8 cellular contexts compared by ENCODE assay signal in genomic region chr17:61551255-61551742, GRCh38. TPM values are rescaled to one million over a fixed set of nuclear protein-coding genes. Genes with fewer than 3 reads are reported as not detected.
DNase-seq lines count a peak whose midpoint lies in the region; ATAC-seq and TF ChIP-seq lines count a peak whose summit lies in the region.

No MANE protein-coding gene starts in this region.

- H3K27ac ChIP-seq in cardiac muscle cell (no peak overlapping the region), brain microvascular endothelial cell (no peak overlapping the region), right lobe of liver (no peak overlapping the region)

- ATAC-seq in left ventricle myocardium superior (no peak), right lobe of liver (peak; percentile 62 to 73 (median 66)), HG03354 (IDR thresholded peaks at IDR 0.05; ENCODE audit: poor library complexity, severe bottlenecking, unreplicated experiment) (no peak)

- H3K36me3 ChIP-seq in cardiac muscle cell, result no peaks in the 10 kb centered on the region
- no peaks in the 10 kb centered on the region for H3K36me3 ChIP-seq in brain microvascular endothelial cell (replicated peaks)
- H3K36me3 ChIP-seq in right lobe of liver, result no peaks in the 10 kb centered on the region

- WGBS in right lobe of liver (ENCODE audit: insufficient coverage, low coverage, low lambda C conversion rate, missing lambda C conversion rate), result 10% methylated on average over 6 of the region's 6 CpGs

- in situ Hi-C loops in brain microvascular endothelial cell (cut with HindIII; ENCODE audit: low pct_ligation_motif_present, low sequenced_read_pairs), result no loop called here

- peak; percentile 42 to 69 for DNase-seq in cardiac muscle cell (ENCODE audit: low read depth in 1 of 2, low spot score in 1 of 2)
- DNase-seq in left ventricle myocardium superior, result no peak
- DNase-seq in NCI-H2081 (lab: John Stamatoyannopoulos, UW), result peak; percentile 25 to 47
- DNase-seq in brain microvascular endothelial cell, result no peak
- DNase-seq in right lobe of liver, result no peak
- no peak for DNase-seq in activated T-cell treated with anti-CD3 and anti-CD28 coated beads, Interleukin-2, amount 50 U/mL, for 48 hours
- DNase-seq in activated CD8-positive, alpha-beta memory T cell treated with anti-CD3 and anti-CD28 coated beads, Interleukin-2, amount 50 U/mL, for 48 hours, result no peak

- no peak for TF ChIP-seq POLR2A in right lobe of liver (IDR thresholded peaks at IDR 0.05)

- H3K27me3 ChIP-seq in cardiac muscle cell (peaks cover 2% of the 10 kb centered on the region), brain microvascular endothelial cell (replicated peaks) (peaks cover 2% of the 10 kb centered on the region), right lobe of liver (no peaks in the 10 kb centered on the region)

- TF ChIP-seq CTCF in cardiac muscle cell (IDR thresholded peaks at IDR 0.05; ENCODE audit: low read depth, low read length) (peak; percentile 72), brain microvascular endothelial cell (IDR thresholded peaks at IDR 0.05; ENCODE audit: low read depth, low read length, missing control alignments) (peak; percentile 61), right lobe of liver (IDR thresholded peaks at IDR 0.05) (peak; percentile 66 to 76 (median 72))

- intact Hi-C loops in left ventricle myocardium superior (cut with micrococcal nuclease) (no loop called here), right lobe of liver (cut with DNase I) (loop anchor here (5.0 kb wide), 1 partner anchor 134 kb away; no protein-coding TSS in a partner anchor)

- H3K4me3 ChIP-seq in cardiac muscle cell (no peak overlapping the region), brain microvascular endothelial cell (ENCODE audit: low read depth, low read length) (no peak overlapping the region), right lobe of liver (no peak overlapping the region)

- H3K4me1 ChIP-seq in cardiac muscle cell (ENCODE audit: low read depth), result no peaks in the 10 kb centered on the region
- no peaks in the 10 kb centered on the region for H3K4me1 ChIP-seq in right lobe of liver

- H3K9me3 ChIP-seq in cardiac muscle cell (ENCODE audit: low read depth), result no peaks in the 10 kb centered on the region
- H3K9me3 ChIP-seq in right lobe of liver, result no peaks in the 10 kb centered on the region

RNA-seq across cellular contexts. Expression of gene NACA2, which starts 39.7 kb away (rescaled TPM):
- total RNA-seq in cardiac muscle cell (not detected in 2 replicates), left ventricle myocardium superior (not detected), right lobe of liver (not detected)
- polyA plus RNA-seq in cardiac muscle cell, result not detected in 2 replicates

Comparison
In these comparisons a context has a peak if more than half of its experiments do, and no peak if none do; other contexts are left out.
1. DNase-seq: peak in cardiac muscle cell (2 of 2) and NCI-H2081 (2 of 2); none in left ventricle myocardium superior (single experiment), brain microvascular endothelial cell (single experiment), right lobe of liver (0 of 3), activated T-cell treated with anti-CD3 and anti-CD28 coated beads, Interleukin-2, amount 50 U/mL, for 48 hours (0 of 2) and activated CD8-positive, alpha-beta memory T cell treated with anti-CD3 and anti-CD28 coated beads, Interleukin-2, amount 50 U/mL, for 48 hours (single experiment).
2. ATAC-seq: peak in right lobe of liver (4 of 4); none in left ventricle myocardium superior (single experiment) and HG03354 (single experiment).
3. Peak in every context shown above with its lines, with median percentiles within 50 percentile points of each other: CTCF ChIP-seq.